17 cellular contexts compared by ENCODE assay signal in genomic region chr17:77857613-77858012, GRCh38.
DNase-seq lines count a peak whose midpoint lies in the region; ATAC-seq, FAIRE-seq and TF ChIP-seq lines count a peak whose summit lies in the region.
"Had no signal": no experiment of that assay in that cellular context is flagged by ENCODE, and none has a peak within 500 bp of the region (broad histone marks: within the 10 kb centered on the region; RNA-seq: fewer than 3 reads in every experiment).

No MANE protein-coding gene starts in this region.

- no peaks in the 10 kb centered on the region for H3K9me1 ChIP-seq in K562 (ENCODE audit: control insufficient read depth, insufficient read depth, low read length)

- no peak for TF ChIP-seq RAD21 in K562 (CRISPR knock-in tag; conservative IDR thresholded peaks at IDR 0.05 in 1 of 2, IDR thresholded peaks at IDR 0.05 in 1 of 2)

- intact Hi-C loops in K562 (cut with micrococcal nuclease) (no loop called here), prostate gland (cut with DNase I) (no loop called here)

- TF ChIP-seq CTCF in K562 (IDR thresholded peaks at IDR 0.05 in 2 of 3, conservative IDR thresholded peaks at IDR 0.05 in 1 of 3; ENCODE audit: insufficient read depth in 2 of 3, low read depth in 1 of 3, low read length in 3 of 3) (no peak), prostate gland (IDR thresholded peaks at IDR 0.05) (no peak)

- in situ Hi-C loops in K562 (cut with MboI) = no loop called here

- POLR2A ChIA-PET in K562 (lab: Yijun Ruan, JAX) = no interaction called here

- FAIRE-seq in K562 (lab: Jason Lieb, UNC) = no peak
- FAIRE-seq: A204.1 had no signal

- H3K4me1 ChIP-seq in K562 (replicated peaks in 1 of 2; ENCODE audit: control insufficient read depth in 2 of 2, insufficient read depth in 2 of 2, low read length in 2 of 2) (peaks cover 0 to 8% of the 10 kb centered on the region in 2 experiments; a peak in 2 of 5 replicates), prostate gland (replicated peaks) (no peaks in the 10 kb centered on the region)
- H3K4me1 ChIP-seq: left lung, upper lobe of left lung had no signal

- TF ChIP-seq POLR2A in K562 (conservative IDR thresholded peaks at IDR 0.05) = no peak
- no peak for TF ChIP-seq POLR2A in prostate gland (IDR thresholded peaks at IDR 0.05)

- DNase-seq in activated CD4-positive, CD25-positive, alpha-beta regulatory T cell (lab: John Stamatoyannopoulos, UW) = no peak
- peak; percentile 39 for DNase-seq in stimulated activated naive CD4-positive, alpha-beta T cell treated with Interleukin-2 at 50 U/mL for 16 hours (lab: John Stamatoyannopoulos, UW)
- no peak for DNase-seq in stimulated activated naive CD4-positive, alpha-beta T cell (lab: John Stamatoyannopoulos, UW)
- DNase-seq in K562 (ENCODE audit: extremely low read depth in 1 of 4, low spot score in 3 of 4) = no peak
- no peak for DNase-seq in NOMO-1 (lab: John Stamatoyannopoulos, UW; ENCODE audit: unreplicated experiment in 2 of 2)
- no peak for DNase-seq in prostate gland (ENCODE audit: low spot score)
- DNase-seq in NK-92 (lab: John Stamatoyannopoulos, UW; ENCODE audit: unreplicated experiment) = no peak
- DNase-seq: H7; NCI-H1092; NCI-H2029 treated with DMSO at 0.1 percent for 48 hours; NCI-H446 treated with DMSO at 0.1 percent for 48 hours; nephron progenitor cell; stimulated activated CD4-positive, alpha-beta T cell treated with anti-CD3 and anti-CD28 coated beads, Interleukin-2, amount 100 ng/mL, for 48 hours; upper lobe of left lung had no signal

- ATAC-seq in activated CD4-positive, CD25-positive, alpha-beta regulatory T cell treated with anti-CD3 and anti-CD28 coated beads, Interleukin-2, amount 50 U/mL, for 24 hours = peak; percentile 62 to 68
- ATAC-seq in K562 = no peak
- ATAC-seq: left lung had no signal

- peaks cover 3% of the 10 kb centered on the region; the same call in 1 of the 2 replicates for H4K20me1 ChIP-seq in K562 (replicated peaks; ENCODE audit: control insufficient read depth, insufficient read depth, low read length)

- H3K4me3 ChIP-seq in K562 = no peak overlapping the region
- no peak overlapping the region for H3K4me3 ChIP-seq in prostate gland
- H3K4me3 ChIP-seq: left lung, upper lobe of left lung had no signal

- H2AFZ ChIP-seq in K562 (ENCODE audit: low read depth, low read length) = no peak overlapping the region

- 0% methylated on average over 3 of the region's 3 CpGs for WGBS in K562 (ENCODE audit: insufficient coverage, low coverage, missing lambda C conversion rate)
- WGBS in prostate gland = 72% methylated on average over 3 of the region's 3 CpGs

- BruUV-seq in K562 (replicated peaks; lab: Mats Ljungman, UMichigan) = no TSS peak

- no peaks in the 10 kb centered on the region for H3K36me3 ChIP-seq in K562 (ENCODE audit: control insufficient read depth, insufficient read depth, low read length)
- no peaks in the 10 kb centered on the region for H3K36me3 ChIP-seq in prostate gland
- H3K36me3 ChIP-seq: left lung, upper lobe of left lung had no signal

- H3K27me3 ChIP-seq in K562 (ENCODE audit: control insufficient read depth in 2 of 2, insufficient read depth in 2 of 2, low read length in 2 of 2) (peaks cover 18 to 60% of the 10 kb centered on the region in 2 experiments; a peak in 4 of 5 replicates), prostate gland (replicated peaks; ENCODE audit: insufficient read depth) (no peaks in the 10 kb centered on the region)
- H3K27me3 ChIP-seq: upper lobe of left lung had no signal

- TF ChIP-seq EP300 in K562 (IDR thresholded peaks at IDR 0.05; ENCODE audit: low read length) = no peak

- no peaks in the 10 kb centered on the region for H3K9me3 ChIP-seq in K562 (replicated peaks; ENCODE audit: control insufficient read depth, insufficient read depth, low read depth, low read length)
- H3K9me3 ChIP-seq in prostate gland = no peaks in the 10 kb centered on the region
- H3K9me3 ChIP-seq: left lung, upper lobe of left lung had no signal

- no peaks in the 10 kb centered on the region for H3K79me2 ChIP-seq in K562 (ENCODE audit: control insufficient read depth, insufficient read depth, low read length)

- H3K9ac ChIP-seq in K562 (ENCODE audit: insufficient read depth in 1 of 2, low read depth in 2 of 2, low read length in 2 of 2) = no peak overlapping the region

- CTCF ChIA-PET in K562 (lab: Yijun Ruan, JAX; ENCODE audit: low intra/inter-chr PET ratio) = no interaction called here

- H3K4me2 ChIP-seq in K562 (ENCODE audit: insufficient read depth, low read length) = no peak overlapping the region

- no peak overlapping the region for H3K27ac ChIP-seq in K562 (ENCODE audit: extremely low read depth, low read depth, low read length)
- H3K27ac ChIP-seq in prostate gland = no peak overlapping the region
- H3K27ac ChIP-seq: left lung, upper lobe of left lung had no signal

TF ChIP-seq in K562, 482 proteins besides CTCF, POLR2A, EP300 and RAD21:
- TF ChIP-seq ATF3 (IDR thresholded peaks at IDR 0.05) (peak; percentile 57; the same call in 1 of the 2 replicates), ATF3 (CRISPR knock-in tag; conservative IDR thresholded peaks at IDR 0.05) (no peak), JUND (IDR thresholded peaks at IDR 0.05; ENCODE audit: borderline replicate concordance, low read depth, low read length) (peak; percentile 72; the same call in 1 of the 2 replicates), JUND (tag; IDR thresholded peaks at IDR 0.05; ENCODE audit: borderline replicate concordance, low read depth, low read length) (no peak), GABPA (tag; conservative IDR thresholded peaks at IDR 0.05; ENCODE audit: low read depth) (no peak), EGR1 (conservative IDR thresholded peaks at IDR 0.05) (0 out of 2 replicates have a peak, but pooled peaks have one; percentile 19), FOS (IDR thresholded peaks at IDR 0.05; ENCODE audit: extremely low read depth, insufficient read length) (peak; percentile 4), NCOA1 (IDR thresholded peaks at IDR 0.05; ENCODE audit: low read depth) (no peak), POU5F1 (IDR thresholded peaks at IDR 0.05; ENCODE audit: borderline replicate concordance, low read depth, low read length, partially characterized antibody) (no peak), ZNF224 (CRISPR knock-in tag; IDR thresholded peaks at IDR 0.05) (no peak), KDM5B (IDR thresholded peaks at IDR 0.05; ENCODE audit: insufficient replicate concordance, low read depth, low read length) (no peak), BHLHE40 (IDR thresholded peaks at IDR 0.05; ENCODE audit: low read length) (peak; percentile 35; the same call in 1 of the 2 replicates), CBFA2T3 (IDR thresholded peaks at IDR 0.05) (peak; percentile 17; the same call in 1 of the 2 replicates), NRF1 (conservative IDR thresholded peaks at IDR 0.05 in 1 of 2, IDR thresholded peaks at IDR 0.05 in 1 of 2) (peak in 1 of 2 experiments; percentile 38; a peak in 1 of 4 replicates), TARDBP (IDR thresholded peaks at IDR 0.05) (no peak), SNAPC5 (CRISPR knock-in tag; IDR thresholded peaks at IDR 0.05) (no peak)
